28 cellular contexts compared by ENCODE assay signal in the genomic region with DNA sequence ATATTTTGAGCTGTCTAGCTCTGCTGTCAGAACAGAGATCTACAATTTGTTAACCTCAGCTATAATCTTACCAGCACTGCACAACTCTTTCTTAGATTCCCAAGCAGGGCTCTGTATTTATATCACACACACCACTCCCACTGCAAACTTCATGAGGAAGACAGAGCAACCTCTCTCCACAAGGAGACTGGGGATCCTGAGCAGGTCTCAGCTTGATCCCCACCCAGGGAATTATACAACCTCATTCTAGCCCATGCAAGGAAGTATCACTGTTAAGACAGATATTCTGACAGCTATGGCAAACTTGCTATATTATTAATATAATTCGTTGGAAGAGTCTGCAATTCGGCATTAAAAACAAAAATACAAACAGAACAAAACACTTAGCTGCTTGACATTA.
"Had no signal": no experiment of that assay in that cellular context is flagged by ENCODE, and none has a peak within 500 bp of the region (broad histone marks: within the 10 kb centered on the region; RNA-seq: fewer than 3 reads in every experiment).

No MANE protein-coding gene starts in this region.

- H3K36me3 ChIP-seq: brain microvascular endothelial cell, esophagus squamous epithelium, neural progenitor cell, right lobe of liver, thoracic aorta had no signal

- H3K4me3 Mint-ChIP-seq: activated naive CD4-positive, alpha-beta T cell treated with anti-CD3 and anti-CD28 coated beads for 36 hours; activated T-helper 1 cell treated with anti-CD3 and anti-CD28 coated beads, Interleukin-12 subunit alpha, Interleukin-12 subunit beta, Interleukin-2, Interleukin-4 antibody, amounts not matched to agents 30 ng/mL and 10 ng/mL and 1 ng/mL, durations not matched to agents 14 hours and 24 hours and 36 hours; dendritic cell treated with granulocyte-macrophage colony-stimulating factor and Interleukin-4, amounts not matched to agents 40 ng/mL and 50 ng/mL, for 4 days; endodermal cell; neural progenitor cell; stimulated activated naive CD8-positive, alpha-beta T cell treated with anti-CD3 and anti-CD28 coated beads, Interleukin-15, Interleukin-2, amounts not matched to agents 100 ng/mL and 50 ng/mL, for 24 hours; T-helper 1 cell treated with Interleukin-12 subunit alpha and Interleukin-12 subunit beta and Interleukin-4 antibody, amounts not matched to agents 30 μg/mL and 1 μg/mL, for 36 hours had no signal

- H3K27me3 ChIP-seq: brain microvascular endothelial cell, esophagus squamous epithelium, neural progenitor cell, right lobe of liver had no signal

- H3K4me2 ChIP-seq: neural progenitor cell had no signal

- H3K9me3 ChIP-seq: esophagus squamous epithelium, right lobe of liver, thoracic aorta had no signal

- DNase-seq: activated CD4-positive, alpha-beta T cell treated with anti-CD3 and anti-CD28 coated beads for 4 hours; activated CD4-positive, alpha-beta T cell treated with anti-CD3 and anti-CD28 coated beads, Interleukin-2, amount 50 U/mL, for 4 hours; activated effector memory CD4-positive, alpha-beta T cell treated with anti-CD3 and anti-CD28 coated beads, Interleukin-2, amount 50 U/mL, for 16 hours; activated naive CD4-positive, alpha-beta T cell treated with anti-CD3 and anti-CD28 coated beads for 36 hours; activated T-cell treated with anti-CD3 and anti-CD28 coated beads for 4 hours; amniotic stem cell; brain microvascular endothelial cell; central memory CD4-positive, alpha-beta T cell; endodermal cell; esophagus squamous epithelium; glutamatergic neuron; midbrain; naive thymus-derived CD4-positive, alpha-beta T cell; occipital lobe; right lobe of liver; stimulated activated CD4-positive, alpha-beta T cell treated with anti-CD3 and anti-CD28 coated beads, Interleukin-2, amount 100 ng/mL, for 48 hours; T-helper 9 cell; trophoblast cell had no signal

- FAIRE-seq: astrocyte, frontal cortex, islet of Langerhans, urothelium cell line had no signal

- H3K9me3 Mint-ChIP-seq: activated naive CD4-positive, alpha-beta T cell treated with anti-CD3 and anti-CD28 coated beads for 36 hours; activated T-helper 1 cell treated with anti-CD3 and anti-CD28 coated beads, Interleukin-12 subunit alpha, Interleukin-12 subunit beta, Interleukin-2, Interleukin-4 antibody, amounts not matched to agents 30 ng/mL and 10 ng/mL and 1 ng/mL, durations not matched to agents 14 hours and 24 hours and 36 hours; dendritic cell treated with granulocyte-macrophage colony-stimulating factor and Interleukin-4, amounts not matched to agents 40 ng/mL and 50 ng/mL, for 4 days; endodermal cell; naive thymus-derived CD4-positive, alpha-beta T cell; neural progenitor cell; stimulated activated naive CD8-positive, alpha-beta T cell treated with anti-CD3 and anti-CD28 coated beads, Interleukin-15, Interleukin-2, amounts not matched to agents 100 ng/mL and 50 ng/mL, for 24 hours; T-helper 1 cell treated with Interleukin-12 subunit alpha and Interleukin-12 subunit beta and Interleukin-4 antibody, amounts not matched to agents 30 μg/mL and 1 μg/mL, for 36 hours had no signal

- H3K27ac ChIP-seq: brain microvascular endothelial cell, esophagus squamous epithelium, neural progenitor cell, thoracic aorta had no signal

- H3K4me3 ChIP-seq: esophagus squamous epithelium, neural progenitor cell, right lobe of liver, thoracic aorta had no signal

- H3K27ac Mint-ChIP-seq: activated naive CD4-positive, alpha-beta T cell treated with anti-CD3 and anti-CD28 coated beads for 36 hours; activated T-helper 1 cell treated with anti-CD3 and anti-CD28 coated beads, Interleukin-12 subunit alpha, Interleukin-12 subunit beta, Interleukin-2, Interleukin-4 antibody, amounts not matched to agents 30 ng/mL and 10 ng/mL and 1 ng/mL, durations not matched to agents 14 hours and 24 hours and 36 hours; dendritic cell treated with granulocyte-macrophage colony-stimulating factor and Interleukin-4, amounts not matched to agents 40 ng/mL and 50 ng/mL, for 4 days; endodermal cell; neural progenitor cell; stimulated activated naive CD8-positive, alpha-beta T cell treated with anti-CD3 and anti-CD28 coated beads, Interleukin-15, Interleukin-2, amounts not matched to agents 100 ng/mL and 50 ng/mL, for 24 hours; T-helper 1 cell treated with Interleukin-12 subunit alpha and Interleukin-12 subunit beta and Interleukin-4 antibody, amounts not matched to agents 30 μg/mL and 1 μg/mL, for 36 hours had no signal

- H3K27me3 Mint-ChIP-seq: dendritic cell treated with granulocyte-macrophage colony-stimulating factor and Interleukin-4, amounts not matched to agents 40 ng/mL and 50 ng/mL, for 4 days; naive thymus-derived CD4-positive, alpha-beta T cell; stimulated activated naive CD8-positive, alpha-beta T cell treated with anti-CD3 and anti-CD28 coated beads, Interleukin-15, Interleukin-2, amounts not matched to agents 100 ng/mL and 50 ng/mL, for 24 hours had no signal

- ATAC-seq: naive thymus-derived CD4-positive, alpha-beta T cell; right lobe of liver had no signal
